7 cellular contexts compared by ENCODE assay signal in the genomic region with DNA sequence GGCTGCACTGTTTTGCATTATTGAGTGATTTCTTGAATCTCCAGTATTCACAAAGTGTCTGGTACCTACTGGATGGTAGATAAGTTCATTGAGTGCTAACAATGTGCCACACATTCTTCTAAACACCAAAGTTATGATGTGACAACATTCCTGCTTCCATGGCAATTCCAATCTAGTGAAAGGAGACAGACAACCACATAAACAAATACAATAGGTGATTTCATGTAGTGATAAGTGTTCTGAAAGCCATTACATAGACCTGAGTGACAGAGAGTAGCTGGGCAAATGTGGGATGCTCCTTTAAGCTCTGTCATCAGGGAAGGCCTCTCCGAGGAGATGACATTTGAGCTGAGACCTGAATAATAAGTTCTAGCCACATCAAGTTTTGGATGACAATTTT.
"Had no signal": no experiment of that assay in that cellular context is flagged by ENCODE, and none has a peak within 500 bp of the region (broad histone marks: within the 10 kb centered on the region; RNA-seq: fewer than 3 reads in every experiment).

No MANE protein-coding gene starts in this region.

- H3K4me3 ChIP-seq: K562 had no signal

- DNase-seq: IMR-90, KBM-7 had no signal

- FAIRE-seq: HepG2, HTR-8/SVneo, K562 had no signal

- H3K9me3 Mint-ChIP-seq: IgD-negative memory B cell had no signal

- H3K27ac ChIP-seq: HL-60 had no signal

- ATAC-seq: HepG2, K562 had no signal

- H3K36me3 Mint-ChIP-seq: IgD-negative memory B cell had no signal

- H3K4me1 Mint-ChIP-seq: IgD-negative memory B cell had no signal

- H3K4me3 Mint-ChIP-seq: IgD-negative memory B cell had no signal

- H3K27ac Mint-ChIP-seq: IgD-negative memory B cell had no signal
